In the genomic region with DNA sequence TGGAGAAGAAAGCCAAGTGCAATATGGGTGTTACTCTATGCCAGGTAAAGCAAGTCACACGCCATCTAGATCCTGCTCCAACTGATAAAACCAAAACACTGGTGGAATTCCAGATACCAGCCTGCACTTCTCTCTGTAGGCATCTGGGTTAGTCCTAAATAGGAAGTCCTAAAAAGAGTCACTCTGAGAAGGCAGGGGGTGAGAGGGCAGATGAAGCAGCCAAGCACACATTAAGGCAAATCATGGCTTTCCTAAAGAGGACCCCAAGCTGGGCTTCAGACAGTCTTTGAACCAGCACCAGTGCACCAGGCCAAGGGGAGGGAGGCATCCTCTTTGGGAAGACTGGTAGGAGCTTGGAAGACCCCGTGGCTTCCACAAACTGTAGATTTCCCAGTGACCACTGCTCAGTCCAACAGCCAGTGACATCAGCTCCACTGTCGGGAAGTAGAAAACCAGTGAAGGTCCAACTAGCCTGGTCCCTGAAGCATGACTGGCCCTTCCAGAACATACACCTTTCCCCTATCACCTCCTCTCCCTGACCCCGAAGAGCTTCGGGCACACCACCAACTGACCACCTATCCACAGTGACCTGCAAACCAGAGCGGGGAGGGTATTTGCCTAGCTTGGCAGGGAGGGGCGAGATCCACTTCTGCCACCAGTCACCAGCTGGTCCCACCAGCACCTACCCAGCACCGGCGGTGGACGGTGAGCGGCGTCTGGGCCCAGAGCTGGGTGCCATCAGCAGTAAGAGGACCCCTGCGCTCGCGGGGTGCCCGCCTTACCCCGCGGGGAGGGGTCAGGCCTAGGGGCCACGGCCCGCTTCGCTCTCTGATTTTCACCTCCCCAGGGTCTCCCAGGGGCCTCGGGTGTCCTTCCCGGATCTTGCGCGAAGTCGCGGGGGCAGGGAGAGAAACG, we compare ENCODE assay signal across 8 cellular contexts. TPM values are rescaled to one million over a fixed set of nuclear protein-coding genes. Genes with fewer than 3 reads are reported as not detected.
A peak's percentile ranks its signal among the peaks of the same experiment; 100 is the strongest.
DNase-seq lines count a peak whose midpoint lies in the region; ATAC-seq and TF ChIP-seq lines count a peak whose summit lies in the region.

No MANE protein-coding gene starts in this region.

- H3K36me3 ChIP-seq in heart right ventricle: peaks cover 0 to 4% (median 0%) of the 10 kb centered on the region in 9 donors

- no peaks in the 10 kb centered on the region for H3K36me3 Mint-ChIP-seq in IgD-negative memory B cell

- peaks cover 0 to 5% (median 0%) of the 10 kb centered on the region in 7 donors for H3K27me3 ChIP-seq in heart right ventricle

- H3K27ac ChIP-seq in heart right ventricle: peak overlapping the region; percentile 64 to 99 (median 94)

- H3K4me1 ChIP-seq in heart right ventricle: peaks cover 5 to 63% (median 13%) of the 10 kb centered on the region in 9 donors

- peak overlapping the region; percentile 70 for H3K4me3 ChIP-seq in GM12865 (ENCODE audit: low read depth, low read length)
- H3K4me3 ChIP-seq in heart right ventricle: peak overlapping the region; percentile 62 to 91 (median 78)

- H3K4me3 Mint-ChIP-seq in IgD-negative memory B cell: peak overlapping the region; percentile 88 to 98 (median 92)

- peak; percentile 30 to 54 (median 42) for ATAC-seq in heart right ventricle

- no peaks in the 10 kb centered on the region for H3K27me3 Mint-ChIP-seq in IgD-negative memory B cell

- DNase-seq in GM12865 (ENCODE audit: low read depth) (peak; percentile 32), heart right ventricle (peak; percentile 30 to 33), renal cortical epithelial cell (ENCODE audit: low read depth) (peak; percentile 41), NCI-H510A treated with DMSO at 0.1 percent for 48 hours (lab: John Stamatoyannopoulos, UW) (no peak), SKM-1 treated with dmso at 0.1 percent for 144 hours (lab: John Stamatoyannopoulos, UW; ENCODE audit: unreplicated experiment) (no peak), SW480 (ENCODE audit: low spot score) (no peak)
- DNase-seq in activated T-helper 9 cell treated with anti-CD3 and anti-CD28 coated beads, Interleukin-2, amount 50 U/mL, for 16 hours (ENCODE audit: low read depth): peak; percentile 18

- WGBS in heart right ventricle, 2 donors: 28 to 29% methylated on average over 23 to 28 of the region's 28 CpGs

- peak overlapping the region; percentile 89 to 98 (median 96) for H3K27ac Mint-ChIP-seq in IgD-negative memory B cell

- H3K9me3 Mint-ChIP-seq in IgD-negative memory B cell: no peaks in the 10 kb centered on the region

- peaks cover 42 to 52% (median 47%) of the 10 kb centered on the region in 3 donors for H3K4me1 Mint-ChIP-seq in IgD-negative memory B cell

- TF ChIP-seq CTCF in GM12865 (IDR thresholded peaks at IDR 0.05; ENCODE audit: insufficient read depth, low read depth, low read length, missing control alignments): no peak
- TF ChIP-seq CTCF in heart right ventricle (IDR thresholded peaks at IDR 0.05): no peak

- H3K9me3 ChIP-seq in heart right ventricle: peaks cover 0 to 10% (median 0%) of the 10 kb centered on the region in 11 donors

- intact Hi-C loops in heart right ventricle (cut with DNase I): loop anchor here in 3 of 10 donors (5.0 kb wide), 1 partner anchor 57 kb away; no protein-coding TSS in a partner anchor

RNA-seq across cellular contexts. Expression of a gene that starts 1.0 kb away (rescaled TPM):
- polyA plus RNA-seq in IgD-negative memory B cell (318 TPM), heart right ventricle (10 to 100 TPM; 13.3 to 19.2 TPM)
- total RNA-seq in heart right ventricle (10 to 100 TPM; 29.5 to 96.9 (median 41.6) TPM), renal cortical epithelial cell (52.6 and 59.2 TPM in 2 replicates)

Comparison
In these comparisons a context has a peak if more than half of its experiments do, and no peak if none do; other contexts are left out.
1. DNase-seq: peak in GM12865 (single experiment), activated T-helper 9 cell treated with anti-CD3 and anti-CD28 coated beads, Interleukin-2, amount 50 U/mL, for 16 hours (single experiment), heart right ventricle (2 of 2) and renal cortical epithelial cell (single experiment); none in NCI-H510A treated with DMSO at 0.1 percent for 48 hours (single experiment), SKM-1 treated with dmso at 0.1 percent for 144 hours (single experiment) and SW480 (single experiment).